ENCODE assay signal across 1 cellular context in the genomic region with DNA sequence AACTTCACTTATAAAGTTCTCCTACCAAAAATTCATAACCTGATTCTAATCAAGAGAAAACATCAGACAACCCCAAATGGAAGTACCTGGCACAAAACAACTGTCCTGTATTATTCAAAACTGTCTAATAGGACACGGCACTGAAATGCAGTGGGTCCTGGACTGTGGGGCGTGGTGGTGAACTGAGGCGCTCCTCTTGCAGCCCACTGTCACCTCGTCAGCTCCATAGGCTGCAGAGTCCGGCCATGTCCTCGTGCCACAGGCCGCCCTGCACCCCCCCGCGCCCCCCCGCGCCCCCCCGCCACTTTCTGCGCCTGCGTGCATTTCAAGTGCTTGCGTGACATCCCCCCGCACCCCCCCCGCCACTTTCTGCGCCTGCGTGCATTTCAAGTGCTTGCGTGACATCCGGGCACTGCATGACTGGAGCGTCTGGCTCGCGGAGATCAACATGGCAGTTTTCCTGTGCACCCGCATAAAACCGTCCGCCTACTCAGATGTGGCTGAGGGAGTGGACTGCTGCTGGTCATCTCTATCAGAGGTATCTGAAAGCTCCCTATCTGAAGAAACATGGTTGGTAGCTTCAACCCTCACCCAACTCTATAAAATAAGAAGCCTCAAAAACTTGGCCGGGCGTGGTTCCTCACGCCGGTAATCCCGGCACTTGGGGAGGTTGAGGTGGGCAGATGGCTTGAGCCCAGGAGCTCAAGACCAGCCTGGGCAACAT.
TF ChIP-seq lines count a peak whose summit lies in the region.

No MANE protein-coding gene starts in this region.

TF ChIP-seq in K562, 482 proteins besides CTCF, POLR2A, EP300 and RAD21 (continues in another document):
- TF ChIP-seq YY1 (IDR thresholded peaks at IDR 0.05; ENCODE audit: borderline replicate concordance in 1 of 3, control insufficient read depth in 1 of 3, extremely low read depth in 1 of 3, insufficient read depth in 3 of 3, insufficient read length in 1 of 3, insufficient replicate concordance in 2 of 3, low read depth in 1 of 3, low read length in 2 of 3) (peak in 2 of 3 experiments; percentile 76 to 89), ZNF175 (CRISPR knock-in tag; IDR thresholded peaks at IDR 0.05; ENCODE audit: low read depth) (peak; percentile 35; the same call in 1 of the 2 replicates), POLR2AphosphoS5 (IDR thresholded peaks at IDR 0.05; ENCODE audit: control insufficient read depth, insufficient read depth, low read depth, low read length) (peak; percentile 77), KDM5B (IDR thresholded peaks at IDR 0.05; ENCODE audit: insufficient replicate concordance, low read depth, low read length) (peak; percentile 40), SUPT5H (IDR thresholded peaks at IDR 0.05) (peak; percentile 68), TSC22D4 (tag; IDR thresholded peaks at IDR 0.05) (no peak), SMAD1 (IDR thresholded peaks at IDR 0.05; ENCODE audit: low read depth, low read length, partially characterized antibody) (peak; percentile 53), POLR2B (IDR thresholded peaks at IDR 0.05; ENCODE audit: low read depth, partially characterized antibody) (peak; percentile 69), POLR2H (tag; IDR thresholded peaks at IDR 0.05; ENCODE audit: low read depth) (peak; percentile 76), MYC (IDR thresholded peaks at IDR 0.05; ENCODE audit: low read depth, low read length) (peak; percentile 26; the same call in 1 of the 2 replicates), MYC (CRISPR knock-in tag; IDR thresholded peaks at IDR 0.05; ENCODE audit: borderline replicate concordance, low read depth) (no peak), TAF7 (tag; IDR thresholded peaks at IDR 0.05) (peak; percentile 13; the same call in 1 of the 2 replicates), ZNF589 (CRISPR knock-in tag; IDR thresholded peaks at IDR 0.05; ENCODE audit: low read depth) (0 out of 2 replicates have a peak, but pooled peaks have one; percentile 53), NR2F6 (CRISPR knock-in tag; IDR thresholded peaks at IDR 0.05) (no peak), PTRF (tag; IDR thresholded peaks at IDR 0.05) (no peak), SRSF3 (IDR thresholded peaks at IDR 0.05; ENCODE audit: insufficient read depth, low read length) (no peak), NRF1 (conservative IDR thresholded peaks at IDR 0.05 in 1 of 2, IDR thresholded peaks at IDR 0.05 in 1 of 2) (peak; percentile 24 to 48; a peak in 3 of 4 replicates), TAF1 (IDR thresholded peaks at IDR 0.05; ENCODE audit: control insufficient read depth, extremely low read depth, insufficient read depth, low read length, severe bottlenecking) (peak; percentile 76), POLR2G (IDR thresholded peaks at IDR 0.05; ENCODE audit: low read depth, low read length) (peak; percentile 79), THRA (IDR thresholded peaks at IDR 0.05) (no peak), GABPA (tag; conservative IDR thresholded peaks at IDR 0.05; ENCODE audit: low read depth) (peak; percentile 49), CREM (IDR thresholded peaks at IDR 0.05; ENCODE audit: low read depth) (peak; percentile 41), NEUROD1 (IDR thresholded peaks at IDR 0.05; ENCODE audit: borderline replicate concordance, low read depth, low read length, partially characterized antibody) (no peak), NCOA4 (IDR thresholded peaks at IDR 0.05; ENCODE audit: partially characterized antibody) (no peak), EP400 (IDR thresholded peaks at IDR 0.05) (peak; percentile 73), FOXK2 (conservative IDR thresholded peaks at IDR 0.05 in 1 of 2, IDR thresholded peaks at IDR 0.05 in 1 of 2; ENCODE audit: low read depth in 2 of 2) (peak; percentile 45 to 55; a peak in 1 of 4 replicates), JUN (IDR thresholded peaks at IDR 0.05; ENCODE audit: borderline replicate concordance, low read depth, low read length) (no peak), JUN (CRISPR knock-in tag; IDR thresholded peaks at IDR 0.05; ENCODE audit: borderline replicate concordance) (no peak), ATF1 (CRISPR knock-in tag; IDR thresholded peaks at IDR 0.05) (no peak), ATF1 (tag; IDR thresholded peaks at IDR 0.05) (peak; percentile 41; the same call in 1 of the 2 replicates), TBP (optimal IDR thresholded peaks at IDR 0.05; ENCODE audit: low read depth, low read length) (peak; percentile 79), DMBX1 (CRISPR knock-in tag; IDR thresholded peaks at IDR 0.05; ENCODE audit: borderline replicate concordance) (peak; percentile 36; the same call in 1 of the 2 replicates), TAF9B (IDR thresholded peaks at IDR 0.05; ENCODE audit: partially characterized antibody) (peak; percentile 73), EGR1 (conservative IDR thresholded peaks at IDR 0.05) (peak; percentile 44; the same call in 1 of the 2 replicates), ZFX (CRISPR knock-in tag; IDR thresholded peaks at IDR 0.05) (0 out of 2 replicates have a peak, but pooled peaks have one; percentile 22)
- TF ChIP-seq, protein P1, sequence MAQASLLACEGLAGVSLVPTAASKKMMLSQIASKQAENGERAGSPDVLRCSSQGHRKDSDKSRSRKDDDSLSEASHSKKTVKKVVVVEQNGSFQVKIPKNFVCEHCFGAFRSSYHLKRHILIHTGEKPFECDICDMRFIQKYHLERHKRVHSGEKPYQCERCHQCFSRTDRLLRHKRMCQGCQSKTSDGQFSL (CRISPR knock-in tag; IDR thresholded peaks at IDR 0.05), result peak; percentile 82
- TF ChIP-seq, protein P1 (tag; IDR thresholded peaks at IDR 0.05), result peak in 1 of 2 experiments; percentile 84; a peak in 2 of 4 replicates
- TF ChIP-seq, protein P2, sequence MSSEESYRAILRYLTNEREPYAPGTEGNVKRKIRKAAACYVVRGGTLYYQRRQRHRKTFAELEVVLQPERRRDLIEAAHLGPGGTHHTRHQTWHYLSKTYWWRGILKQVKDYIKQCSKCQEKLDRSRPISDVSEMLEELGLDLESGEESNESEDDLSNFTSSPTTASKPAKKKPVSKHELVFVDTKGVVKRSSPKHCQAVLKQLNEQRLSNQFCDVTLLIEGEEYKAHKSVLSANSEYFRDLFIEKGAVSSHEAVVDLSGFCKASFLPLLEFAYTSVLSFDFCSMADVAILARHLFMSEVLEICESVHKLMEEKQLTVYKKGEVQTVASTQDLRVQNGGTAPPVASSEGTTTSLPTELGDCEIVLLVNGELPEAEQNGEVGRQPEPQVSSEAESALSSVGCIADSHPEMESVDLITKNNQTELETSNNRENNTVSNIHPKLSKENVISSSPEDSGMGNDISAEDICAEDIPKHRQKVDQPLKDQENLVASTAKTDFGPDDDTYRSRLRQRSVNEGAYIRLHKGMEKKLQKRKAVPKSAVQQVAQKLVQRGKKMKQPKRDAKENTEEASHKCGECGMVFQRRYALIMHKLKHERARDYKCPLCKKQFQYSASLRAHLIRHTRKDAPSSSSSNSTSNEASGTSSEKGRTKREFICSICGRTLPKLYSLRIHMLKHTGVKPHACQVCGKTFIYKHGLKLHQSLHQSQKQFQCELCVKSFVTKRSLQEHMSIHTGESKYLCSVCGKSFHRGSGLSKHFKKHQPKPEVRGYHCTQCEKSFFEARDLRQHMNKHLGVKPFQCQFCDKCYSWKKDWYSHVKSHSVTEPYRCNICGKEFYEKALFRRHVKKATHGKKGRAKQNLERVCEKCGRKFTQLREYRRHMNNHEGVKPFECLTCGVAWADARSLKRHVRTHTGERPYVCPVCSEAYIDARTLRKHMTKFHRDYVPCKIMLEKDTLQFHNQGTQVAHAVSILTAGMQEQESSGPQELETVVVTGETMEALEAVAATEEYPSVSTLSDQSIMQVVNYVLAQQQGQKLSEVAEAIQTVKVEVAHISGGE (CRISPR knock-in tag; IDR thresholded peaks at IDR 0.05), result peak in 1 of 3 experiments; percentile 91; a peak in 2 of 6 replicates
- TF ChIP-seq, protein P3, sequence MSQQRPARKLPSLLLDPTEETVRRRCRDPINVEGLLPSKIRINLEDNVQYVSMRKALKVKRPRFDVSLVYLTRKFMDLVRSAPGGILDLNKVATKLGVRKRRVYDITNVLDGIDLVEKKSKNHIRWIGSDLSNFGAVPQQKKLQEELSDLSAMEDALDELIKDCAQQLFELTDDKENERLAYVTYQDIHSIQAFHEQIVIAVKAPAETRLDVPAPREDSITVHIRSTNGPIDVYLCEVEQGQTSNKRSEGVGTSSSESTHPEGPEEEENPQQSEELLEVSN (IDR thresholded peaks at IDR 0.05; ENCODE audit: borderline replicate concordance in 1 of 2, extremely low read depth in 1 of 2, insufficient read depth in 1 of 2, insufficient read length in 1 of 2, low read depth in 1 of 2, low read length in 1 of 2, poor library complexity in 1 of 2, severe bottlenecking in 1 of 2), result peak in 1 of 2 experiments; percentile 55
- TF ChIP-seq, protein P4, sequence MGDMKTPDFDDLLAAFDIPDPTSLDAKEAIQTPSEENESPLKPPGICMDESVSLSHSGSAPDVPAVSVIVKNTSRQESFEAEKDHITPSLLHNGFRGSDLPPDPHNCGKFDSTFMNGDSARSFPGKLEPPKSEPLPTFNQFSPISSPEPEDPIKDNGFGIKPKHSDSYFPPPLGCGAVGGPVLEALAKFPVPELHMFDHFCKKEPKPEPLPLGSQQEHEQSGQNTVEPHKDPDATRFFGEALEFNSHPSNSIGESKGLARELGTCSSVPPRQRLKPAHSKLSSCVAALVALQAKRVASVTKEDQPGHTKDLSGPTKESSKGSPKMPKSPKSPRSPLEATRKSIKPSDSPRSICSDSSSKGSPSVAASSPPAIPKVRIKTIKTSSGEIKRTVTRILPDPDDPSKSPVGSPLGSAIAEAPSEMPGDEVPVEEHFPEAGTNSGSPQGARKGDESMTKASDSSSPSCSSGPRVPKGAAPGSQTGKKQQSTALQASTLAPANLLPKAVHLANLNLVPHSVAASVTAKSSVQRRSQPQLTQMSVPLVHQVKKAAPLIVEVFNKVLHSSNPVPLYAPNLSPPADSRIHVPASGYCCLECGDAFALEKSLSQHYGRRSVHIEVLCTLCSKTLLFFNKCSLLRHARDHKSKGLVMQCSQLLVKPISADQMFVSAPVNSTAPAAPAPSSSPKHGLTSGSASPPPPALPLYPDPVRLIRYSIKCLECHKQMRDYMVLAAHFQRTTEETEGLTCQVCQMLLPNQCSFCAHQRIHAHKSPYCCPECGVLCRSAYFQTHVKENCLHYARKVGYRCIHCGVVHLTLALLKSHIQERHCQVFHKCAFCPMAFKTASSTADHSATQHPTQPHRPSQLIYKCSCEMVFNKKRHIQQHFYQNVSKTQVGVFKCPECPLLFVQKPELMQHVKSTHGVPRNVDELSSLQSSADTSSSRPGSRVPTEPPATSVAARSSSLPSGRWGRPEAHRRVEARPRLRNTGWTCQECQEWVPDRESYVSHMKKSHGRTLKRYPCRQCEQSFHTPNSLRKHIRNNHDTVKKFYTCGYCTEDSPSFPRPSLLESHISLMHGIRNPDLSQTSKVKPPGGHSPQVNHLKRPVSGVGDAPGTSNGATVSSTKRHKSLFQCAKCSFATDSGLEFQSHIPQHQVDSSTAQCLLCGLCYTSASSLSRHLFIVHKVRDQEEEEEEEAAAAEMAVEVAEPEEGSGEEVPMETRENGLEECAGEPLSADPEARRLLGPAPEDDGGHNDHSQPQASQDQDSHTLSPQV (IDR thresholded peaks at IDR 0.05), result peak; percentile 58; the same call in 1 of the 2 replicates
- TF ChIP-seq, protein P5, sequence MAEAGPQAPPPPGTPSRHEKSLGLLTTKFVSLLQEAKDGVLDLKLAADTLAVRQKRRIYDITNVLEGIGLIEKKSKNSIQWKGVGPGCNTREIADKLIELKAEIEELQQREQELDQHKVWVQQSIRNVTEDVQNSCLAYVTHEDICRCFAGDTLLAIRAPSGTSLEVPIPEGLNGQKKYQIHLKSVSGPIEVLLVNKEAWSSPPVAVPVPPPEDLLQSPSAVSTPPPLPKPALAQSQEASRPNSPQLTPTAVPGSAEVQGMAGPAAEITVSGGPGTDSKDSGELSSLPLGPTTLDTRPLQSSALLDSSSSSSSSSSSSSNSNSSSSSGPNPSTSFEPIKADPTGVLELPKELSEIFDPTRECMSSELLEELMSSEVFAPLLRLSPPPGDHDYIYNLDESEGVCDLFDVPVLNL (CRISPR knock-in tag; IDR thresholded peaks at IDR 0.05; ENCODE audit: low read depth), result no peak
